9 cellular contexts compared by ENCODE assay signal in genomic region chr5:66830636-66831035, GRCh38.
DNase-seq lines count a peak whose midpoint lies in the region; ATAC-seq, FAIRE-seq and TF ChIP-seq lines count a peak whose summit lies in the region.
"Had no signal": no experiment of that assay in that cellular context is flagged by ENCODE, and none has a peak within 500 bp of the region (broad histone marks: within the 10 kb centered on the region; RNA-seq: fewer than 3 reads in every experiment).

No MANE protein-coding gene starts in this region.

- H3K4me3 ChIP-seq in Karpas-422 (ENCODE audit: low read length) = no peak overlapping the region
- no peak overlapping the region for H3K4me3 ChIP-seq in kidney (ENCODE audit: low read length in 2 of 2)

- no peaks in the 10 kb centered on the region for H3K9me2 ChIP-seq in Karpas-422 (replicated peaks; ENCODE audit: insufficient read depth, low read length)

- H3K27ac ChIP-seq in Karpas-422 (ENCODE audit: low read length) (no peak overlapping the region), kidney (ENCODE audit: low read depth in 2 of 2, low read length in 2 of 2) (no peak overlapping the region)

- H3K79me2 ChIP-seq in Karpas-422 (ENCODE audit: low read length) = no peaks in the 10 kb centered on the region

- no peaks in the 10 kb centered on the region for H4K20me1 ChIP-seq in Karpas-422 (ENCODE audit: insufficient read depth, low read depth, low read length)

- CTCF ChIA-PET in activated CD8-positive, alpha-beta T cell treated with anti-CD3 and anti-CD28 coated beads, Interleukin-2, amount 10 ng/mL, durations not matched to agents 7 days and 5 days (lab: Charles Lee) = interaction anchor here (1.1 to 6.1 kb wide), 7 partner anchors 9 to 524 kb away, joined by 4 to 99 read pairs (median 6); no protein-coding TSS in a partner anchor

- FAIRE-seq in kidney (lab: Jason Lieb, UNC) = no peak
- FAIRE-seq: A204.1 had no signal

- H3K36me3 ChIP-seq in Karpas-422 (ENCODE audit: insufficient read depth, low read length) (no peaks in the 10 kb centered on the region), kidney (ENCODE audit: control insufficient read depth in 1 of 2, insufficient read depth in 2 of 2, low read length in 2 of 2) (no peaks in the 10 kb centered on the region)

- H3K4me3 Mint-ChIP-seq in activated CD8-positive, alpha-beta T cell treated with anti-CD3 and anti-CD28 coated beads, Interleukin-2, amount 10 ng/mL, durations not matched to agents 7 days and 5 days = peak overlapping the region; percentile 21

- no peak for TF ChIP-seq CTCF in kidney (IDR thresholded peaks at IDR 0.05; ENCODE audit: borderline replicate concordance, extremely low read depth, insufficient read depth)

- no peak for ATAC-seq in activated CD8-positive, alpha-beta T cell treated with anti-CD3 and anti-CD28 coated beads, Interleukin-2, amount 10 ng/mL, durations not matched to agents 7 days and 5 days
- ATAC-seq in GM21576 (IDR thresholded peaks at IDR 0.05; ENCODE audit: unreplicated experiment) (no peak), GM18870 (IDR thresholded peaks at IDR 0.05; ENCODE audit: unreplicated experiment) (no peak)

- H3K9ac ChIP-seq in Karpas-422 (ENCODE audit: low read length) (no peak overlapping the region), kidney (ENCODE audit: low read length in 2 of 2) (no peak overlapping the region)

- no peaks in the 10 kb centered on the region for H3K27me3 ChIP-seq in Karpas-422 (ENCODE audit: low read length)

- no peak overlapping the region for H3K4me2 ChIP-seq in Karpas-422 (ENCODE audit: low read depth, low read length, poor library complexity, severe bottlenecking)

- H3K36me3 Mint-ChIP-seq in activated CD8-positive, alpha-beta T cell treated with anti-CD3 and anti-CD28 coated beads, Interleukin-2, amount 10 ng/mL, durations not matched to agents 7 days and 5 days (ENCODE audit: low read depth) = no peaks in the 10 kb centered on the region

- no peak overlapping the region for H2AFZ ChIP-seq in Karpas-422 (ENCODE audit: low read length)

- H3K9me3 Mint-ChIP-seq in activated CD8-positive, alpha-beta T cell treated with anti-CD3 and anti-CD28 coated beads, Interleukin-2, amount 10 ng/mL, durations not matched to agents 7 days and 5 days (ENCODE audit: insufficient read depth) = no peaks in the 10 kb centered on the region

- H3K27ac Mint-ChIP-seq in activated CD8-positive, alpha-beta T cell treated with anti-CD3 and anti-CD28 coated beads, Interleukin-2, amount 10 ng/mL, durations not matched to agents 7 days and 5 days = no peak overlapping the region

- H3K9me3 ChIP-seq in Karpas-422 (ENCODE audit: low read length) (no peaks in the 10 kb centered on the region), kidney (ENCODE audit: control insufficient read depth in 1 of 2, low read length in 2 of 2) (no peaks in the 10 kb centered on the region)

- intact Hi-C loops in kidney (cut with DNase I) = no loop called here

- H3K4me1 ChIP-seq in Karpas-422 (ENCODE audit: low read length) (peaks cover 22% of the 10 kb centered on the region), kidney (ENCODE audit: control insufficient read depth in 1 of 2, insufficient read depth in 1 of 2, low read depth in 1 of 2, low read length in 2 of 2) (peaks cover 0 to 3% of the 10 kb centered on the region in 2 donors)

- DNase-seq in NCI-H1694 treated with DMSO at 0.1 percent for 48 hours (lab: John Stamatoyannopoulos, UW) = peak; percentile 29
- no peak for DNase-seq in NCI-H1694 (lab: John Stamatoyannopoulos, UW)
- DNase-seq in Karpas-422 = peak; percentile 50
- no peak for DNase-seq in activated CD8-positive, alpha-beta T cell treated with anti-CD3 and anti-CD28 coated beads, Interleukin-2, amount 10 ng/mL, durations not matched to agents 7 days and 5 days
- DNase-seq in lung microvascular endothelial cell (ENCODE audit: low read depth in 2 of 2) = peak; percentile 35 to 52
- no peak for DNase-seq in kidney

- POLR2A ChIA-PET in activated CD8-positive, alpha-beta T cell treated with anti-CD3 and anti-CD28 coated beads, Interleukin-2, amount 10 ng/mL, durations not matched to agents 7 days and 5 days (lab: Charles Lee) = interaction anchor here (1.0 kb wide), 1 partner anchor 10 kb away, joined by 3 read pairs; no protein-coding TSS in a partner anchor

- H3K27me3 Mint-ChIP-seq in activated CD8-positive, alpha-beta T cell treated with anti-CD3 and anti-CD28 coated beads, Interleukin-2, amount 10 ng/mL, durations not matched to agents 7 days and 5 days (ENCODE audit: low read depth) = no peaks in the 10 kb centered on the region

- peaks cover 34% of the 10 kb centered on the region for H3K4me1 Mint-ChIP-seq in activated CD8-positive, alpha-beta T cell treated with anti-CD3 and anti-CD28 coated beads, Interleukin-2, amount 10 ng/mL, durations not matched to agents 7 days and 5 days (ENCODE audit: low read depth)

Comparison
In these comparisons a context has a peak if more than half of its experiments do, and no peak if none do; other contexts are left out.
1. DNase-seq: peak in NCI-H1694 treated with DMSO at 0.1 percent for 48 hours (single experiment), Karpas-422 (single experiment) and lung microvascular endothelial cell (2 of 2); none in NCI-H1694 (single experiment), activated CD8-positive, alpha-beta T cell treated with anti-CD3 and anti-CD28 coated beads, Interleukin-2, amount 10 ng/mL, durations not matched to agents 7 days and 5 days (single experiment) and kidney (single experiment).